In the genomic region with DNA sequence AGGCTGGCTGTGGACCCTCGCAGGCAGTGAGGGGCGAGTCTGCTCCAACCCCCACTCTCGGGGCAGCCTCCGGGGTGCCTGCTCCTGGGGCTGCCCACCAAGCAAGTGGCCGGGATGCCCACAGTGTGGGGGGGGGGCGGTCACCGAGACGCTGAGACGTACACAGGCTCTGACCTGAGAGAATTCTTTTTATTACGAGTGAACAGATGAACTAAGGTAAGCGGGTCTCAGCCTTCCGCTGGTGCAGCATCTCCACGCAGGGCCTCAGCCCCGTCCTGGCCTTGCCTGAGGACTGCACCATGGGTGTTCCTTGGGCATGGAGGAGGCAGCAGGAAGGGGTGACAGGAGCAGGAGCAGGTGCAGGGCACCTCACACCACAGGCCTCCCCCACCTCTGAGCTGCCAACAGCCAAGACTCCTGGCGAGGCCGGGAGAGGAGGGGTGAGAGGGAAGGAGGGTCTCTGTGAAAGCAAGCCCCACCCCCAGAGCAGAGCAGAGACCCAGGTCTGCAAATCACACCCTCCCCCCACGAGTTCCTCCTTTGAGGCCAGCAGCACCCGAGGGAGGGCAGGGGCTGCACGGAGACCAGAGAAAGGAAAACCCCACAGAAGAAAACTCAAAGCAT, we compare ENCODE assay signal across 15 cellular contexts. TPM values are rescaled to one million over a fixed set of nuclear protein-coding genes. Genes with fewer than 3 reads are reported as not detected.
DNase-seq lines count a peak whose midpoint lies in the region; FAIRE-seq and TF ChIP-seq lines count a peak whose summit lies in the region.
"Had no signal": no experiment of that assay in that cellular context is flagged by ENCODE, and none has a peak within 500 bp of the region (broad histone marks: within the 10 kb centered on the region; RNA-seq: fewer than 3 reads in every experiment).

No MANE protein-coding gene starts in this region.

- H3K4me3 ChIP-seq in BLaER1 (no peak overlapping the region), Caco-2 (ENCODE audit: low read depth, low read length) (no peak overlapping the region), H1 (ENCODE audit: extremely low read depth in 1 of 4, insufficient read depth in 2 of 4, low read depth in 3 of 4, low read length in 4 of 4) (no peak overlapping the region), neuronal stem cell (ENCODE audit: low read length in 2 of 2) (no peak overlapping the region), ascending aorta (no peak overlapping the region)
- H3K4me3 ChIP-seq: A549 had no signal

- TF ChIP-seq CTCF in Caco-2 (IDR thresholded peaks at IDR 0.05; ENCODE audit: insufficient read depth in 1 of 2, low read depth in 1 of 2, low read length in 1 of 2, severe bottlenecking in 1 of 2, unreplicated experiment in 1 of 2) = no peak
- TF ChIP-seq CTCF in H1 (IDR thresholded peaks at IDR 0.05; ENCODE audit: control extremely low read depth in 1 of 3, insufficient read depth in 1 of 3, low read depth in 1 of 3, low read length in 3 of 3) = no peak
- no peak for TF ChIP-seq CTCF in ascending aorta (IDR thresholded peaks at IDR 0.05)

- no peak overlapping the region for H3K4me3 Mint-ChIP-seq in Caco-2 (ENCODE audit: unreplicated experiment)
- H3K4me3 Mint-ChIP-seq: CD4-positive, CD25-positive, alpha-beta regulatory T cell; HFFc6 had no signal

- H3K27me3 ChIP-seq in BLaER1 (no peaks in the 10 kb centered on the region), Caco-2 (replicated peaks; ENCODE audit: control insufficient read depth, insufficient read depth, low read length) (no peaks in the 10 kb centered on the region), H1 (replicated peaks in 1 of 4; ENCODE audit: control insufficient read depth in 3 of 4, extremely low read depth in 1 of 4, insufficient read depth in 3 of 4, low read length in 3 of 4) (no peaks in the 10 kb centered on the region), neuronal stem cell (ENCODE audit: control insufficient read depth in 3 of 3, insufficient read depth in 3 of 3, low read depth in 1 of 3, low read length in 3 of 3) (no peaks in the 10 kb centered on the region), ascending aorta (no peaks in the 10 kb centered on the region)

- intact Hi-C loops in Caco-2 (cut with micrococcal nuclease; ENCODE audit: unreplicated experiment) = no loop called here
- intact Hi-C loops in ascending aorta (cut with DNase I) = no loop called here

- H2BK15ac ChIP-seq in H1 (ENCODE audit: low read length) (no peak overlapping the region), neuronal stem cell (ENCODE audit: low read length) (no peak overlapping the region)

- H3K79me2 ChIP-seq in H1 (ENCODE audit: control insufficient read depth in 1 of 2, insufficient read depth in 2 of 2, low read length in 2 of 2) = no peaks in the 10 kb centered on the region

- DNase-seq in Caco-2 = no peak
- no peak for DNase-seq in H1 (ENCODE audit: low read depth in 1 of 2, low spot score in 2 of 2)
- DNase-seq in neuronal stem cell (ENCODE audit: low spot score) = no peak
- DNase-seq in activated CD4-positive, alpha-beta T cell treated with anti-CD3 and anti-CD28 coated beads, Interleukin-2, amount 50 U/mL, for 4 hours = no peak
- no peak for DNase-seq in effector CD8-positive, alpha-beta T cell (lab: John Stamatoyannopoulos, UW)
- no peak for DNase-seq in ascending aorta (ENCODE audit: low spot score in 2 of 2)
- DNase-seq: Calu3; CD4-positive, CD25-positive, alpha-beta regulatory T cell; DMS 273 treated with DMSO at 0.1 percent for 48 hours; HCEC 1CT; HFFc6 had no signal

- POLR2A ChIA-PET in Caco-2 (lab: Charles Lee) (no interaction called here), H1 (lab: Charles Lee; ENCODE audit: partially characterized antibody) (interaction anchor here (1.0 kb wide), 1 partner anchor 10 kb away, joined by 3 read pairs; no protein-coding TSS in a partner anchor)

- H3K4me1 ChIP-seq in BLaER1 (peaks cover 50% of the 10 kb centered on the region), Caco-2 (no peaks in the 10 kb centered on the region), H1 (replicated peaks in 1 of 4; ENCODE audit: control insufficient read depth in 3 of 4, insufficient read depth in 4 of 4, low read length in 3 of 4) (no peaks in the 10 kb centered on the region; a peak in 1 of 7 replicates), neuronal stem cell (ENCODE audit: control insufficient read depth in 2 of 2, insufficient read depth in 1 of 2, low read depth in 1 of 2, low read length in 2 of 2) (peaks cover 0 to 11% of the 10 kb centered on the region in 2 donors), ascending aorta (no peaks in the 10 kb centered on the region)
- H3K4me1 ChIP-seq: A549 had no signal

- no peaks in the 10 kb centered on the region for H3K79me1 ChIP-seq in H1 (ENCODE audit: low read depth, low read length)
- H3K79me1 ChIP-seq in neuronal stem cell (ENCODE audit: low read depth, low read length) = peaks cover 4% of the 10 kb centered on the region

- H2BK120ac ChIP-seq in H1 (replicated peaks; ENCODE audit: low read depth, low read length) (no peak overlapping the region), neuronal stem cell (ENCODE audit: low read depth, low read length) (no peak overlapping the region)

- H4K91ac ChIP-seq in H1 (replicated peaks; ENCODE audit: insufficient read length, low read length) = no peak overlapping the region
- no peak overlapping the region for H4K91ac ChIP-seq in neuronal stem cell (ENCODE audit: low read depth, low read length, poor library complexity)

- no peak for TF ChIP-seq RAD21 in H1 (IDR thresholded peaks at IDR 0.05 in 1 of 2, conservative IDR thresholded peaks at IDR 0.05 in 1 of 2; ENCODE audit: low read depth in 2 of 2, low read length in 2 of 2)

- H2BK12ac ChIP-seq in H1 (ENCODE audit: low read depth, low read length) (no peak overlapping the region), neuronal stem cell (ENCODE audit: low read length) (no peak overlapping the region)

- no peak for FAIRE-seq in H1 (lab: Jason Lieb, UNC)
- FAIRE-seq: A549, GM18507 had no signal

- H2BK20ac ChIP-seq in H1 (ENCODE audit: low read length) = no peak overlapping the region

- no peak for TF ChIP-seq POLR2A in H1 (IDR thresholded peaks at IDR 0.05; ENCODE audit: control extremely low read depth in 1 of 2, low read depth in 2 of 2, low read length in 2 of 2)

- H2AFZ ChIP-seq in H1 (ENCODE audit: low read length) (no peak overlapping the region), neuronal stem cell (ENCODE audit: low read length) (no peak overlapping the region)

- no peak overlapping the region for H3K27ac Mint-ChIP-seq in Caco-2 (ENCODE audit: unreplicated experiment)
- H3K27ac Mint-ChIP-seq: CD4-positive, CD25-positive, alpha-beta regulatory T cell; HFFc6; IgD-negative memory B cell had no signal

- WGBS in H1 (ENCODE audit: extremely low coverage in 1 of 2, insufficient coverage in 1 of 2, insufficient read length in 1 of 2, insufficient replicate concordance in 2 of 2, low coverage in 1 of 2, low lambda C conversion rate in 2 of 2, missing lambda C conversion rate in 1 of 2), 2 experiments = 81% methylated on average over 18 of the region's 19 CpGs; no CpG with 5 or more reads in 1 of the 2 experiments
- WGBS in neuronal stem cell (ENCODE audit: extremely low coverage in 2 of 2, insufficient read length in 2 of 2, insufficient replicate concordance in 1 of 2), 2 donors = no CpG with 5 or more reads among the region's 19 CpGs

- BruUV-seq in Caco-2 (replicated peaks; lab: Mats Ljungman, UMichigan) = TSS peak; percentile 53

- H3K9ac ChIP-seq in BLaER1 = peak overlapping the region; percentile 24; the same call in 1 of the 2 replicates
- H3K9ac ChIP-seq in H1 (replicated peaks in 1 of 4; ENCODE audit: extremely low read depth in 1 of 4, low read depth in 3 of 4, low read length in 3 of 4) = no peak overlapping the region
- peak overlapping the region; percentile 77 for H3K9ac ChIP-seq in neuronal stem cell (ENCODE audit: low read depth, low read length, poor library complexity)

- no peak for TF ChIP-seq EP300 in H1 (IDR thresholded peaks at IDR 0.05; ENCODE audit: borderline replicate concordance in 1 of 2, low read depth in 2 of 2, low read length in 2 of 2)

- H3K14ac ChIP-seq in H1 (ENCODE audit: insufficient read length) (no peak overlapping the region), neuronal stem cell (ENCODE audit: low read length) (peak overlapping the region; percentile 89)

- H2AK5ac ChIP-seq in H1 (ENCODE audit: low read depth, low read length) (no peak overlapping the region), neuronal stem cell (ENCODE audit: low read depth, low read length) (peak overlapping the region; percentile 75)

- H3K36me3 Mint-ChIP-seq in Caco-2 (ENCODE audit: insufficient read depth, unreplicated experiment) = peaks cover 45% of the 10 kb centered on the region

- peak overlapping the region; percentile 70 for H3K4me2 ChIP-seq in BLaER1
- no peak overlapping the region for H3K4me2 ChIP-seq in H1 (ENCODE audit: insufficient read depth in 1 of 2, low read depth in 2 of 2, low read length in 2 of 2)
- H3K4me2 ChIP-seq in neuronal stem cell (ENCODE audit: insufficient read depth, low read length, poor library complexity, severe bottlenecking) = no peak overlapping the region
- H3K4me2 ChIP-seq: A549 had no signal

- no peak overlapping the region; the same call in 1 of the 2 replicates for H4K8ac ChIP-seq in H1 (ENCODE audit: extremely low read depth, insufficient read depth, low read length)
- H4K8ac ChIP-seq in neuronal stem cell (ENCODE audit: low read depth, low read length) = no peak overlapping the region

- no peak overlapping the region for H3K4ac ChIP-seq in H1 (replicated peaks; ENCODE audit: insufficient read length, low read depth, low read length)
- H3K4ac ChIP-seq in neuronal stem cell (ENCODE audit: low read length) = no peak overlapping the region

- no peak overlapping the region for H4K5ac ChIP-seq in H1 (ENCODE audit: insufficient read length, low read depth, low read length)

- H3K9me3 ChIP-seq in BLaER1 (no peaks in the 10 kb centered on the region), Caco-2 (no peaks in the 10 kb centered on the region), H1 (ENCODE audit: insufficient read depth in 2 of 2, low read depth in 1 of 2, low read length in 1 of 2) (no peaks in the 10 kb centered on the region), neuronal stem cell (replicated peaks in 1 of 2; ENCODE audit: control insufficient read depth in 2 of 2, insufficient read depth in 1 of 2, low read depth in 1 of 2, low read length in 2 of 2) (peaks cover 0 to 2% of the 10 kb centered on the region in 2 donors), ascending aorta (no peaks in the 10 kb centered on the region)
- H3K9me3 ChIP-seq: A549 had no signal

- H3K56ac ChIP-seq in H1 (replicated peaks; ENCODE audit: insufficient read length, low read depth, low read length) = no peak overlapping the region

- no peaks in the 10 kb centered on the region for H3K27me3 Mint-ChIP-seq in Caco-2 (ENCODE audit: insufficient read depth, unreplicated experiment)
- H3K27me3 Mint-ChIP-seq: CD4-positive, CD25-positive, alpha-beta regulatory T cell; IgD-negative memory B cell had no signal

- H4K20me1 ChIP-seq in BLaER1 (peaks cover 45% of the 10 kb centered on the region), H1 (replicated peaks in 1 of 2; ENCODE audit: control insufficient read depth in 1 of 2, insufficient read depth in 2 of 2, low read length in 2 of 2) (peaks cover 0 to 5% of the 10 kb centered on the region in 2 experiments)

- H3K9me3 Mint-ChIP-seq in Caco-2 (ENCODE audit: unreplicated experiment) = no peaks in the 10 kb centered on the region
- H3K9me3 Mint-ChIP-seq: HFFc6, IgD-negative memory B cell had no signal

- peaks cover 6% of the 10 kb centered on the region for H3K4me1 Mint-ChIP-seq in Caco-2 (ENCODE audit: low read depth, unreplicated experiment)
- H3K4me1 Mint-ChIP-seq: CD4-positive, CD25-positive, alpha-beta regulatory T cell; IgD-negative memory B cell had no signal

- peaks cover 51% of the 10 kb centered on the region for H3K36me3 ChIP-seq in BLaER1
- H3K36me3 ChIP-seq in Caco-2 (ENCODE audit: control insufficient read depth, insufficient read depth, low read length) = no peaks in the 10 kb centered on the region
- H3K36me3 ChIP-seq in H1 (ENCODE audit: control insufficient read depth in 2 of 4, insufficient read depth in 4 of 4, low read length in 3 of 4) = peaks cover 0 to 3% (median 0%) of the 10 kb centered on the region in 4 experiments; a peak in 1 of 8 replicates
- H3K36me3 ChIP-seq in neuronal stem cell (replicated peaks in 1 of 2; ENCODE audit: control insufficient read depth in 2 of 2, insufficient read depth in 2 of 2, low read length in 2 of 2) = peaks cover 4% of the 10 kb centered on the region in 2 donors
- peaks cover 63 to 71% of the 10 kb centered on the region in 2 donors for H3K36me3 ChIP-seq in ascending aorta

- H3K27ac ChIP-seq in BLaER1 = no peak overlapping the region
- no peak overlapping the region for H3K27ac ChIP-seq in H1 (ENCODE audit: low read depth, low read length)
- H3K27ac ChIP-seq in neuronal stem cell (replicated peaks; ENCODE audit: low read length) = no peak overlapping the region
- H3K27ac ChIP-seq in ascending aorta = peak overlapping the region in 1 of 2 donors; percentile 49
- H3K27ac ChIP-seq: A549 had no signal

- CTCF ChIA-PET in Caco-2 (lab: Charles Lee) (no interaction called here), H1 (lab: Charles Lee; ENCODE audit: partially characterized antibody) (interaction anchor here (5.2 kb wide), 1 partner anchor 12 kb away, joined by 34 read pairs; no protein-coding TSS in a partner anchor)

- no peaks in the 10 kb centered on the region; the same call in 1 of the 2 replicates for H3K23me2 ChIP-seq in H1 (ENCODE audit: low read depth, low read length)

- H3K23ac ChIP-seq in H1 (ENCODE audit: insufficient read length) (no peak overlapping the region), neuronal stem cell (ENCODE audit: low read depth, low read length, poor library complexity) (peak overlapping the region; percentile 65)

- H3K18ac ChIP-seq in H1 (ENCODE audit: extremely low read depth, low read length) (no peak overlapping the region), neuronal stem cell (ENCODE audit: low read length) (peak overlapping the region; percentile 87)

- 0 out of 2 replicates have a peak overlapping the region, but pooled peaks have one; percentile 24 for H2BK5ac ChIP-seq in H1 (ENCODE audit: low read depth, low read length)
- H2BK5ac ChIP-seq in neuronal stem cell (ENCODE audit: low read length) = peak overlapping the region; percentile 48

RNA-seq across cellular contexts. Expression of gene MOB2, which starts 17.2 kb away (rescaled TPM):
- total RNA-seq in Caco-2 (2022) = 29.6 and 32.7 TPM in 2 replicates
- 18.3 and 18.6 TPM in 2 replicates for total RNA-seq in H1 (2021; fragmentation: NEBNext Ultra II Directional; extraction: Animal tissue kit (Norgen Biotek cat#: 25700))
- 28.2 and 28.5 TPM in 2 replicates for polyA plus RNA-seq in H1 (2011; rRNA removed)
- 37.2 TPM for polyA plus RNA-seq in H1 (2011; cell fraction: cytosol; rRNA removed)
- 34.8 TPM for polyA plus RNA-seq in H1 (2011; cell fraction: nucleus; rRNA removed)
- 15.1 to 24.8 TPM (median 22.8 TPM) in 4 replicates for polyA plus RNA-seq in H1 (2012, experiment 1 of 2)
- polyA plus RNA-seq in H1 (2012, experiment 2 of 2) = 22.6 TPM
- 9.6 TPM for polyA plus RNA-seq in H1 (2013, experiment 1 of 2)
- 9.7 TPM for polyA plus RNA-seq in H1 (2013, experiment 2 of 2)
- polyA minus RNA-seq in H1 (2011; rRNA and poly(A)+ RNA removed) = 33.6 and 38.3 TPM in 2 replicates
- 17.2 TPM for polyA minus RNA-seq in H1 (2011; cell fraction: cytosol; rRNA and poly(A)+ RNA removed)
- 14.7 TPM for polyA minus RNA-seq in H1 (2011; cell fraction: nucleus; rRNA and poly(A)+ RNA removed)
- 11.1 TPM for polyA plus RNA-seq in neuronal stem cell (2013, experiment 1 of 2)
- 11.5 TPM for polyA plus RNA-seq in neuronal stem cell (2013, experiment 2 of 2)
- total RNA-seq in ascending aorta = 95.4 TPM

Comparison
In these comparisons a context has a peak if more than half of its experiments do, and no peak if none do; other contexts are left out.
1. H3K9ac ChIP-seq: peak in BLaER1 (single experiment) and neuronal stem cell (single experiment); none in H1 (0 of 4).